Comparison of ENCODE assay signal across 1 cellular context in genomic region chr2:241351640-241352031, GRCh38.
A peak's percentile ranks its signal among the peaks of the same experiment; 100 is the strongest.
TF ChIP-seq lines count a peak whose summit lies in the region.

No MANE protein-coding gene starts in this region.

TF ChIP-seq in HepG2, 621 proteins besides CTCF, POLR2A, EP300 and RAD21 (continued from another document and continues in another):
- TF ChIP-seq, protein P1, sequence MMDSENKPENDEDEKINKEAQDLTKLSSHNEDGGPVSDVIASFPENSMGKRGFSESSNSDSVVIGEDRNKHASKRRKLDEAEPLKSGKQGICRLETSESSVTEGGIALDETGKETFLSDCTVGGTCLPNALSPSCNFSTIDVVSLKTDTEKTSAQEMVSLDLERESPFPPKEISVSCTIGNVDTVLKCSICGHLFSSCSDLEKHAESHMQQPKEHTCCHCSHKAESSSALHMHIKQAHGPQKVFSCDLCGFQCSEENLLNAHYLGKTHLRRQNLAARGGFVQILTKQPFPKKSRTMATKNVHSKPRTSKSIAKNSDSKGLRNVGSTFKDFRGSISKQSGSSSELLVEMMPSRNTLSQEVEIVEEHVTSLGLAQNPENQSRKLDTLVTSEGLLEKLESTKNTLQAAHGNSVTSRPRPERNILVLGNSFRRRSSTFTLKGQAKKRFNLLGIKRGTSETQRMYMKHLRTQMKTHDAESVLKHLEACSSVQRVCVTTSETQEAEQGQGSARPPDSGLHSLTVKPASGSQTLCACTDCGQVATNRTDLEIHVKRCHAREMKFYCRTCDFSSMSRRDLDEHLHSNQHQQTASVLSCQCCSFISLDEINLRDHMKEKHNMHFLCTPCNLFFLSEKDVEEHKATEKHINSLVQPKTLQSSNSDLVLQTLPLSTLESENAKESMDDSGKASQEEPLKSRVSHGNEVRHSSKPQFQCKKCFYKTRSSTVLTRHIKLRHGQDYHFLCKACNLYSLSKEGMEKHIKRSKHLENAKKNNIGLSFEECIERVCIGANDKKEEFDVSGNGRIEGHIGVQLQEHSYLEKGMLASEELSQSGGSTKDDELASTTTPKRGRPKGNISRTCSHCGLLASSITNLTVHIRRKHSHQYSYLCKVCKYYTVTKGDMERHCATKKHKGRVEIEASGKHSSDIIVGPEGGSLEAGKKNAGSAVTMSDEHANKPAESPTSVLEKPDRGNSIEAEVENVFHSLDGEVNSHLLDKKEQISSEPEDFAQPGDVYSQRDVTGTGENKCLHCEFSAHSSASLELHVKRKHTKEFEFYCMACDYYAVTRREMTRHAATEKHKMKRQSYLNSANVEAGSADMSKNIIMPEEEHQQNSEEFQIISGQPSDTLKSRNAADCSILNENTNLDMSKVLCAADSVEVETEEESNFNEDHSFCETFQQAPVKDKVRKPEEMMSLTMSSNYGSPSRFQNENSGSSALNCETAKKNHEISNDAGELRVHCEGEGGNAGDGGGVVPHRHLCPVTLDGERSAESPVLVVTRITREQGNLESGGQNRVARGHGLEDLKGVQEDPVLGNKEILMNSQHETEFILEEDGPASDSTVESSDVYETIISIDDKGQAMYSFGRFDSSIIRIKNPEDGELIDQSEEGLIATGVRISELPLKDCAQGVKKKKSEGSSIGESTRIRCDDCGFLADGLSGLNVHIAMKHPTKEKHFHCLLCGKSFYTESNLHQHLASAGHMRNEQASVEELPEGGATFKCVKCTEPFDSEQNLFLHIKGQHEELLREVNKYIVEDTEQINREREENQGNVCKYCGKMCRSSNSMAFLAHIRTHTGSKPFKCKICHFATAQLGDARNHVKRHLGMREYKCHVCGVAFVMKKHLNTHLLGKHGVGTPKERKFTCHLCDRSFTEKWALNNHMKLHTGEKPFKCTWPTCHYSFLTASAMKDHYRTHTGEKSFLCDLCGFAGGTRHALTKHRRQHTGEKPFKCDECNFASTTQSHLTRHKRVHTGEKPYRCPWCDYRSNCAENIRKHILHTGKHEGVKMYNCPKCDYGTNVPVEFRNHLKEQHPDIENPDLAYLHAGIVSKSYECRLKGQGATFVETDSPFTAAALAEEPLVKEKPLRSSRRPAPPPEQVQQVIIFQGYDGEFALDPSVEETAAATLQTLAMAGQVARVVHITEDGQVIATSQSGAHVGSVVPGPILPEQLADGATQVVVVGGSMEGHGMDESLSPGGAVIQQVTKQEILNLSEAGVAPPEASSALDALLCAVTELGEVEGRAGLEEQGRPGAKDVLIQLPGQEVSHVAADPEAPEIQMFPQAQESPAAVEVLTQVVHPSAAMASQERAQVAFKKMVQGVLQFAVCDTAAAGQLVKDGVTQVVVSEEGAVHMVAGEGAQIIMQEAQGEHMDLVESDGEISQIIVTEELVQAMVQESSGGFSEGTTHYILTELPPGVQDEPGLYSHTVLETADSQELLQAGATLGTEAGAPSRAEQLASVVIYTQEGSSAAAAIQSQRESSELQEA (CRISPR knock-in tag; IDR thresholded peaks at IDR 0.05; ENCODE audit: not compliant biosample characterization) = no peak
- TF ChIP-seq ZBTB4 (CRISPR knock-in tag; IDR thresholded peaks at IDR 0.05; ENCODE audit: borderline replicate concordance) = no peak
- TF ChIP-seq HMG20A (CRISPR knock-in tag; IDR thresholded peaks at IDR 0.05; ENCODE audit: borderline replicate concordance) = peak; percentile 41; the same call in 1 of the 2 replicates
- TF ChIP-seq RNF219 (CRISPR knock-in tag; IDR thresholded peaks at IDR 0.05) = peak; percentile 23; the same call in 1 of the 2 replicates
- no peak for TF ChIP-seq ZNF383 (CRISPR knock-in tag; IDR thresholded peaks at IDR 0.05; ENCODE audit: borderline replicate concordance)
- TF ChIP-seq HNRNPH1 (optimal IDR thresholded peaks at IDR 0.05; ENCODE audit: low read depth, low read length) = no peak
- no peak for TF ChIP-seq MED8 (CRISPR knock-in tag; IDR thresholded peaks at IDR 0.05; ENCODE audit: insufficient replicate concordance)
- 0 out of 2 replicates have a peak, but pooled peaks have one; percentile 15 for TF ChIP-seq GFI1 (CRISPR knock-in tag; IDR thresholded peaks at IDR 0.05; ENCODE audit: borderline replicate concordance)
- TF ChIP-seq MNT (IDR thresholded peaks at IDR 0.05) = no peak
- peak; percentile 71; the same call in 1 of the 2 replicates for TF ChIP-seq RARA (CRISPR knock-in tag; IDR thresholded peaks at IDR 0.05)
- TF ChIP-seq CEBPB (IDR thresholded peaks at IDR 0.05; ENCODE audit: borderline replicate concordance, low read depth, low read length) = peak; percentile 92
- no peak for TF ChIP-seq ZSCAN22 (CRISPR knock-in tag; IDR thresholded peaks at IDR 0.05)
- TF ChIP-seq, protein P2, sequence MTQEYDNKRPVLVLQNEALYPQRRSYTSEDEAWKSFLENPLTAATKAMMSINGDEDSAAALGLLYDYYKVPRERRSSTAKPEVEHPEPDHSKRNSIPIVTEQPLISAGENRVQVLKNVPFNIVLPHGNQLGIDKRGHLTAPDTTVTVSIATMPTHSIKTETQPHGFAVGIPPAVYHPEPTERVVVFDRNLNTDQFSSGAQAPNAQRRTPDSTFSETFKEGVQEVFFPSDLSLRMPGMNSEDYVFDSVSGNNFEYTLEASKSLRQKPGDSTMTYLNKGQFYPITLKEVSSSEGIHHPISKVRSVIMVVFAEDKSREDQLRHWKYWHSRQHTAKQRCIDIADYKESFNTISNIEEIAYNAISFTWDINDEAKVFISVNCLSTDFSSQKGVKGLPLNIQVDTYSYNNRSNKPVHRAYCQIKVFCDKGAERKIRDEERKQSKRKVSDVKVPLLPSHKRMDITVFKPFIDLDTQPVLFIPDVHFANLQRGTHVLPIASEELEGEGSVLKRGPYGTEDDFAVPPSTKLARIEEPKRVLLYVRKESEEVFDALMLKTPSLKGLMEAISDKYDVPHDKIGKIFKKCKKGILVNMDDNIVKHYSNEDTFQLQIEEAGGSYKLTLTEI (CRISPR knock-in tag; conservative IDR thresholded peaks at IDR 0.05) = no peak
- TF ChIP-seq ZNF749 (CRISPR knock-in tag; IDR thresholded peaks at IDR 0.05; ENCODE audit: borderline replicate concordance) = no peak
- peak; percentile 97 for TF ChIP-seq HNF1A (IDR thresholded peaks at IDR 0.05; ENCODE audit: low read depth)
- peak; percentile 95; the same call in 1 of the 2 replicates for TF ChIP-seq HNF1A (CRISPR knock-in tag; IDR thresholded peaks at IDR 0.05; ENCODE audit: borderline replicate concordance)
- TF ChIP-seq TBL1XR1 (IDR thresholded peaks at IDR 0.05; ENCODE audit: borderline replicate concordance, low read length, partially characterized antibody) = peak; percentile 51
- no peak for TF ChIP-seq ZNF333 (CRISPR knock-in tag; IDR thresholded peaks at IDR 0.05; ENCODE audit: borderline replicate concordance)
- peak; percentile 43; the same call in 1 of the 2 replicates for TF ChIP-seq HNF4G (IDR thresholded peaks at IDR 0.05; ENCODE audit: borderline replicate concordance, low read depth, low read length)
- no peak for TF ChIP-seq HNF4G (CRISPR knock-in tag; IDR thresholded peaks at IDR 0.05; ENCODE audit: borderline replicate concordance, low read depth)
- TF ChIP-seq DBP (CRISPR knock-in tag; IDR thresholded peaks at IDR 0.05; ENCODE audit: not compliant biosample characterization) = no peak
- TF ChIP-seq, protein P3, sequence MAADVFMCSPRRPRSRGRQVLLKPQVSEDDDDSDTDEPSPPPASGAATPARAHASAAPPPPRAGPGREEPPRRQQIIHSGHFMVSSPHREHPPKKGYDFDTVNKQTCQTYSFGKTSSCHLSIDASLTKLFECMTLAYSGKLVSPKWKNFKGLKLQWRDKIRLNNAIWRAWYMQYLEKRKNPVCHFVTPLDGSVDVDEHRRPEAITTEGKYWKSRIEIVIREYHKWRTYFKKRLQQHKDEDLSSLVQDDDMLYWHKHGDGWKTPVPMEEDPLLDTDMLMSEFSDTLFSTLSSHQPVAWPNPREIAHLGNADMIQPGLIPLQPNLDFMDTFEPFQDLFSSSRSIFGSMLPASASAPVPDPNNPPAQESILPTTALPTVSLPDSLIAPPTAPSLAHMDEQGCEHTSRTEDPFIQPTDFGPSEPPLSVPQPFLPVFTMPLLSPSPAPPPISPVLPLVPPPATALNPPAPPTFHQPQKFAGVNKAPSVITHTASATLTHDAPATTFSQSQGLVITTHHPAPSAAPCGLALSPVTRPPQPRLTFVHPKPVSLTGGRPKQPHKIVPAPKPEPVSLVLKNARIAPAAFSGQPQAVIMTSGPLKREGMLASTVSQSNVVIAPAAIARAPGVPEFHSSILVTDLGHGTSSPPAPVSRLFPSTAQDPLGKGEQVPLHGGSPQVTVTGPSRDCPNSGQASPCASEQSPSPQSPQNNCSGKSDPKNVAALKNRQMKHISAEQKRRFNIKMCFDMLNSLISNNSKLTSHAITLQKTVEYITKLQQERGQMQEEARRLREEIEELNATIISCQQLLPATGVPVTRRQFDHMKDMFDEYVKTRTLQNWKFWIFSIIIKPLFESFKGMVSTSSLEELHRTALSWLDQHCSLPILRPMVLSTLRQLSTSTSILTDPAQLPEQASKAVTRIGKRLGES (CRISPR knock-in tag; IDR thresholded peaks at IDR 0.05; ENCODE audit: borderline replicate concordance) = no peak
- no peak for TF ChIP-seq ZNF251 (CRISPR knock-in tag; IDR thresholded peaks at IDR 0.05)
- TF ChIP-seq CC2D1A (CRISPR knock-in tag; IDR thresholded peaks at IDR 0.05) = no peak
